1 cellular context compared by ENCODE assay signal in genomic region chr1:229258851-229259110, GRCh38.
TF ChIP-seq lines count a peak whose summit lies in the region.

No MANE protein-coding gene starts in this region.

TF ChIP-seq in K562, 482 proteins besides CTCF, POLR2A, EP300 and RAD21 (continued from another document):
- no peak for TF ChIP-seq ZNF740 (CRISPR knock-in tag; IDR thresholded peaks at IDR 0.05)
- no peak for TF ChIP-seq ZNF740 (tag; IDR thresholded peaks at IDR 0.05)
- TF ChIP-seq ZNF263 (CRISPR knock-in tag; IDR thresholded peaks at IDR 0.05; ENCODE audit: borderline replicate concordance), result no peak
- TF ChIP-seq RERE (CRISPR knock-in tag; IDR thresholded peaks at IDR 0.05; ENCODE audit: borderline replicate concordance), result no peak
- no peak for TF ChIP-seq TCFL5 (CRISPR knock-in tag; conservative IDR thresholded peaks at IDR 0.05)
- no peak for TF ChIP-seq SREBF1 (IDR thresholded peaks at IDR 0.05; ENCODE audit: borderline replicate concordance, low read depth, low read length)
- TF ChIP-seq TCF15 (CRISPR knock-in tag; IDR thresholded peaks at IDR 0.05), result no peak
- TF ChIP-seq HES1 (IDR thresholded peaks at IDR 0.05; ENCODE audit: low read depth), result no peak
- TF ChIP-seq ELF1 (tag; IDR thresholded peaks at IDR 0.05), result no peak
- TF ChIP-seq ETV6 (IDR thresholded peaks at IDR 0.05; ENCODE audit: borderline replicate concordance in 1 of 2, low read depth in 2 of 2, low read length in 1 of 2), result no peak
- no peak for TF ChIP-seq ETV6 (CRISPR knock-in tag; IDR thresholded peaks at IDR 0.05; ENCODE audit: borderline replicate concordance)
- no peak for TF ChIP-seq ASH1L (IDR thresholded peaks at IDR 0.05; ENCODE audit: borderline replicate concordance, low read depth, partially characterized antibody)
- no peak for TF ChIP-seq BDP1 (IDR thresholded peaks at IDR 0.05; ENCODE audit: insufficient read depth, insufficient read length)
